Comparison of ENCODE assay signal across 22 cellular contexts in genomic region chr18:74562080-74562725, GRCh38. TPM values are rescaled to one million over a fixed set of nuclear protein-coding genes. Genes with fewer than 3 reads are reported as not detected.
DNase-seq lines count a peak whose midpoint lies in the region; ATAC-seq and TF ChIP-seq lines count a peak whose summit lies in the region.
"Had no signal": no experiment of that assay in that cellular context is flagged by ENCODE, and none has a peak within 500 bp of the region (broad histone marks: within the 10 kb centered on the region; RNA-seq: fewer than 3 reads in every experiment).

No MANE protein-coding gene starts in this region.

- peaks cover 2% of the 10 kb centered on the region for H3K36me3 Mint-ChIP-seq in progenitor cell of endocrine pancreas (ENCODE audit: insufficient read depth)
- H3K36me3 Mint-ChIP-seq in naive thymus-derived CD8-positive, alpha-beta T cell, result peaks cover 3 to 12% (median 10%) of the 10 kb centered on the region in 3 donors
- H3K36me3 Mint-ChIP-seq: CD14-positive monocyte; CD4-positive, alpha-beta memory T cell had no signal

- H3K9me3 ChIP-seq in mesodermal cell (ENCODE audit: control insufficient read depth, low read length), result peaks cover 14% of the 10 kb centered on the region
- no peaks in the 10 kb centered on the region for H3K9me3 ChIP-seq in vagina
- H3K9me3 ChIP-seq: HAP-1 had no signal

- no peak for TF ChIP-seq POLR2A in vagina (IDR thresholded peaks at IDR 0.05)

- H3K4me3 ChIP-seq in mesodermal cell (ENCODE audit: extremely low read depth, insufficient read depth, low read length, poor library complexity, severe bottlenecking) (no peak overlapping the region), vagina (no peak overlapping the region)
- H3K4me3 ChIP-seq: A549, GM12878, GM23248, HAP-1 had no signal

- POLR2A ChIA-PET in naive thymus-derived CD8-positive, alpha-beta T cell (lab: Charles Lee), result interaction anchor here (0.9 kb wide), 1 partner anchor 10 kb away, joined by 3 read pairs; no protein-coding TSS in a partner anchor

- peaks cover 5% of the 10 kb centered on the region for H3K27me3 Mint-ChIP-seq in progenitor cell of endocrine pancreas
- peaks cover 2 to 9% (median 5%) of the 10 kb centered on the region in 5 donors for H3K27me3 Mint-ChIP-seq in naive thymus-derived CD8-positive, alpha-beta T cell

- H3K4me1 Mint-ChIP-seq in progenitor cell of endocrine pancreas (ENCODE audit: low read depth), result peaks cover 14% of the 10 kb centered on the region
- H3K4me1 Mint-ChIP-seq in naive thymus-derived CD8-positive, alpha-beta T cell, result no peaks in the 10 kb centered on the region
- H3K4me1 Mint-ChIP-seq: CD14-positive monocyte; CD4-positive, alpha-beta memory T cell; IgD-negative memory B cell had no signal

- no peak overlapping the region for H3K4me3 Mint-ChIP-seq in progenitor cell of endocrine pancreas (ENCODE audit: low read depth)
- H3K4me3 Mint-ChIP-seq in naive thymus-derived CD8-positive, alpha-beta T cell, result no peak overlapping the region
- H3K4me3 Mint-ChIP-seq: CD14-positive monocyte; CD4-positive, alpha-beta memory T cell; IgD-negative memory B cell had no signal

- peak overlapping the region; percentile 42 for H3K27ac Mint-ChIP-seq in progenitor cell of endocrine pancreas
- no peak overlapping the region for H3K27ac Mint-ChIP-seq in naive thymus-derived CD8-positive, alpha-beta T cell
- H3K27ac Mint-ChIP-seq: CD14-positive monocyte, IgD-negative memory B cell had no signal

- ATAC-seq in HG02884 (IDR thresholded peaks at IDR 0.05; ENCODE audit: unreplicated experiment) (no peak), GM19328 (IDR thresholded peaks at IDR 0.05; ENCODE audit: unreplicated experiment) (no peak)
- ATAC-seq in naive thymus-derived CD8-positive, alpha-beta T cell, result no peak
- ATAC-seq: A549, GM12878, HepG2 had no signal

- 85 to 91% methylated on average over 3 to 4 of the region's 5 CpGs for WGBS in mesodermal cell (ENCODE audit: insufficient coverage in 2 of 2), 2 experiments

- H3K27me3 ChIP-seq in vagina, result no peaks in the 10 kb centered on the region

- peaks cover 7% of the 10 kb centered on the region for H3K9me3 Mint-ChIP-seq in progenitor cell of endocrine pancreas (ENCODE audit: low read depth)
- peaks cover 0 to 22% (median 6%) of the 10 kb centered on the region in 9 donors for H3K9me3 Mint-ChIP-seq in naive thymus-derived CD8-positive, alpha-beta T cell

- no peaks in the 10 kb centered on the region for H3K4me1 ChIP-seq in mesodermal cell (ENCODE audit: control insufficient read depth, insufficient read depth, low read length, poor library complexity, severe bottlenecking)
- no peaks in the 10 kb centered on the region for H3K4me1 ChIP-seq in vagina
- H3K4me1 ChIP-seq: A549, HAP-1 had no signal

- no peaks in the 10 kb centered on the region for H3K36me3 ChIP-seq in mesodermal cell (ENCODE audit: control insufficient read depth, insufficient read depth, low read length)
- no peaks in the 10 kb centered on the region for H3K36me3 ChIP-seq in vagina
- H3K36me3 ChIP-seq: HAP-1 had no signal

- DNase-seq in progenitor cell of endocrine pancreas (ENCODE audit: low spot score, unreplicated experiment), result no peak
- no peak for DNase-seq in vagina (ENCODE audit: extremely low spot score in 2 of 2)
- no peak for DNase-seq in naive thymus-derived CD8-positive, alpha-beta T cell
- DNase-seq: AML-193; CD4-positive, alpha-beta memory T cell; DMS79 treated with DMSO at 0.1 percent for 48 hours; GM23248 had no signal

- TF ChIP-seq CTCF in C4-2B (conservative IDR thresholded peaks at IDR 0.05) (no peak), VCaP (conservative IDR thresholded peaks at IDR 0.05) (no peak), progenitor cell of endocrine pancreas (IDR thresholded peaks at IDR 0.05; ENCODE audit: unreplicated experiment) (no peak), vagina (IDR thresholded peaks at IDR 0.05) (no peak)

- intact Hi-C loops in vagina (cut with DNase I), result no loop called here

- H3K27ac ChIP-seq in C4-2B (peak overlapping the region; percentile 47; the same call in 1 of the 2 replicates), VCaP (peak overlapping the region; percentile 35), mesodermal cell (ENCODE audit: low read depth, low read length, severe bottlenecking) (peak overlapping the region; percentile 11), vagina (no peak overlapping the region)
- H3K27ac ChIP-seq: 22Rv1, A549, GM23248 had no signal

RNA-seq across cellular contexts. Expression of gene CNDP1, which starts 27.9 kb away (rescaled TPM):
- not detected for polyA plus RNA-seq in mesodermal cell (2013, experiment 1 of 2)
- polyA plus RNA-seq in mesodermal cell (2013, experiment 2 of 2), result not detected
- total RNA-seq in progenitor cell of endocrine pancreas (0.29 and 0.38 TPM in 2 replicates), vagina (9.8 TPM)
- total RNA-seq in naive thymus-derived CD8-positive, alpha-beta T cell, result not detected
- not detected for polyA plus RNA-seq in naive thymus-derived CD8-positive, alpha-beta T cell
- total RNA-seq: CD4-positive, alpha-beta memory T cell; G401; GM12878; GM23248; H4; HepG2 had no signal
- polyA plus RNA-seq: BJ; CD14-positive monocyte; CD4-positive, alpha-beta memory T cell; GM23248; IgD-negative memory B cell had no signal

RNA-seq across cellular contexts. Expression of gene ZNF407, which starts 35.5 kb away (rescaled TPM):
- polyA plus RNA-seq in mesodermal cell (2013, experiment 1 of 2), result 4.5 TPM
- 3.8 TPM for polyA plus RNA-seq in mesodermal cell (2013, experiment 2 of 2)
- total RNA-seq in progenitor cell of endocrine pancreas, result 18.1 and 18.4 TPM in 2 replicates
- total RNA-seq in vagina, result 15.5 TPM
- total RNA-seq in naive thymus-derived CD8-positive, alpha-beta T cell, result 10 to 100 TPM; 26.7 to 26.8 TPM
- polyA plus RNA-seq in naive thymus-derived CD8-positive, alpha-beta T cell, result 1 to 10 TPM; 5.0 to 6.0 (median 5.6) TPM
